Comparison of ENCODE assay signal across 16 cellular contexts in genomic region chr9:98864257-98865180, GRCh38. TPM values are rescaled to one million over a fixed set of nuclear protein-coding genes. Genes with fewer than 3 reads are reported as not detected.
DNase-seq lines count a peak whose midpoint lies in the region; ATAC-seq and TF ChIP-seq lines count a peak whose summit lies in the region.
"Had no signal": no experiment of that assay in that cellular context is flagged by ENCODE, and none has a peak within 500 bp of the region (broad histone marks: within the 10 kb centered on the region; RNA-seq: fewer than 3 reads in every experiment).

No MANE protein-coding gene starts in this region.

- H3K9me3 ChIP-seq in IMR-90 (ENCODE audit: control insufficient read depth, insufficient read depth, low read length) = peaks cover 3% of the 10 kb centered on the region
- no peaks in the 10 kb centered on the region for H3K9me3 ChIP-seq in muscle layer of colon (ENCODE audit: low read length)
- no peaks in the 10 kb centered on the region for H3K9me3 ChIP-seq in tibial nerve

- no peak overlapping the region for H2BK5ac ChIP-seq in IMR-90 (ENCODE audit: low read depth, low read length, poor library complexity, severe bottlenecking)

- H2BK15ac ChIP-seq in IMR-90 (ENCODE audit: low read depth, low read length) = peak overlapping the region; percentile 29; the same call in 1 of the 3 replicates

- no TSS peak for BruUV-seq in IMR-90 (replicated peaks; lab: Mats Ljungman, UMichigan)

- POLR2A ChIA-PET in IMR-90 (lab: Charles Lee; ENCODE audit: unreplicated experiment) = no interaction called here

- peak in 1 of 2 donors; percentile 11 for TF ChIP-seq EP300 in tibial nerve (IDR thresholded peaks at IDR 0.05)

- no peak overlapping the region for H2AK9ac ChIP-seq in IMR-90 (replicated peaks; ENCODE audit: low read depth, low read length, poor library complexity)

- H3K79me1 ChIP-seq in IMR-90 (ENCODE audit: low read depth in 1 of 2, low read length in 2 of 2) = no peaks in the 10 kb centered on the region

- H3K14ac ChIP-seq in IMR-90 (replicated peaks; ENCODE audit: low read depth, low read length) = peak overlapping the region; percentile 10; the same call in 1 of the 2 replicates

- peak overlapping the region in 1 of 2 experiments; percentile 49; a peak in 2 of 4 replicates for H4K8ac ChIP-seq in IMR-90 (ENCODE audit: low read depth in 2 of 2, low read length in 2 of 2)

- in situ Hi-C loops in IMR-90 (cut with MboI; ENCODE audit: low sequenced_read_pairs) = loop anchor here (25.0 kb wide), 1 partner anchor 973 kb away; no protein-coding TSS in a partner anchor

- no peaks in the 10 kb centered on the region for H4K20me1 ChIP-seq in IMR-90 (ENCODE audit: insufficient read depth, low read length)

- TF ChIP-seq POLR2A in IMR-90 (IDR thresholded peaks at IDR 0.05; ENCODE audit: low read depth, low read length) = no peak
- no peak for TF ChIP-seq POLR2A in tibial nerve (IDR thresholded peaks at IDR 0.05)

- H3K18ac ChIP-seq in IMR-90 (ENCODE audit: low read depth, low read length) = peak overlapping the region; percentile 15; the same call in 1 of the 2 replicates

- no peaks in the 10 kb centered on the region for H3K27me3 ChIP-seq in IMR-90 (ENCODE audit: control insufficient read depth, insufficient read depth, low read length)
- H3K27me3 ChIP-seq in muscle layer of colon (ENCODE audit: control insufficient read depth in 1 of 2, insufficient read depth in 2 of 2, low read length in 2 of 2) = no peaks in the 10 kb centered on the region
- no peaks in the 10 kb centered on the region for H3K27me3 ChIP-seq in tibial nerve

- no peak overlapping the region; the same call in 1 of the 2 replicates for H4K5ac ChIP-seq in IMR-90 (ENCODE audit: low read depth, low read length)

- H3K9ac ChIP-seq in IMR-90 (ENCODE audit: low read depth, low read length) (no peak overlapping the region), muscle layer of colon (ENCODE audit: low read length) (no peak overlapping the region)

- H3K4me2 ChIP-seq in IMR-90 (ENCODE audit: low read depth, low read length) = no peak overlapping the region

- TF ChIP-seq CTCF in IMR-90 (conservative IDR thresholded peaks at IDR 0.05; ENCODE audit: low read depth, low read length) (no peak), foreskin fibroblast (IDR thresholded peaks at IDR 0.05; ENCODE audit: low read depth, low read length) (no peak), tibial nerve (IDR thresholded peaks at IDR 0.05) (no peak)

- 91% methylated on average over 3 of the region's 9 CpGs; no CpG with 5 or more reads in 1 of the 2 experiments for WGBS in IMR-90 (ENCODE audit: extremely low coverage in 2 of 2, insufficient read length in 1 of 2), 2 experiments
- WGBS in tibial nerve, 2 donors = 69 to 74% methylated on average over 9 of the region's 9 CpGs

- no peak for ATAC-seq in IMR-90 (ENCODE audit: low read depth)
- ATAC-seq in GM18498 (IDR thresholded peaks at IDR 0.05; ENCODE audit: unreplicated experiment) = no peak
- ATAC-seq: foreskin keratinocyte had no signal

- H3K4me1 ChIP-seq in IMR-90 (ENCODE audit: control insufficient read depth, insufficient read depth, low read length) = peaks cover 21% of the 10 kb centered on the region
- H3K4me1 ChIP-seq in muscle layer of colon (ENCODE audit: insufficient read depth, low read length) = peaks cover 33% of the 10 kb centered on the region
- H3K4me1 ChIP-seq in tibial nerve = peaks cover 0 to 74% (median 16%) of the 10 kb centered on the region in 4 donors
- H3K4me1 ChIP-seq: foreskin keratinocyte had no signal

- peak overlapping the region; percentile 67 for H2BK120ac ChIP-seq in IMR-90 (ENCODE audit: low read depth, low read length)

- H3K9me1 ChIP-seq in IMR-90 (ENCODE audit: insufficient read depth, low read length) = peaks cover 18% of the 10 kb centered on the region

- no peak overlapping the region for H3K23ac ChIP-seq in IMR-90 (ENCODE audit: low read depth, low read length)

- DNase-seq in IMR-90 (peak; percentile 66), foreskin fibroblast (peak; percentile 58 to 75), tibial nerve (ENCODE audit: low spot score in 2 of 2) (peak; percentile 21 to 60), NCI-H1417 treated with DMSO at 0.1 percent for 48 hours (lab: John Stamatoyannopoulos, UW) (no peak), kidney glomerular epithelial cell (lab: John Stamatoyannopoulos, UW) (no peak), NOMO-1 (lab: John Stamatoyannopoulos, UW; ENCODE audit: unreplicated experiment in 2 of 2) (no peak)
- DNase-seq: activated CD4-positive, CD25-positive, alpha-beta regulatory T cell treated with anti-CD3 and anti-CD28 coated beads, Interleukin-2, amount 50 U/mL, for 72 hours; activated naive CD4-positive, alpha-beta T cell; DMS79; foreskin keratinocyte; H9; stimulated activated CD4-positive, alpha-beta T cell treated with anti-CD3 and anti-CD28 coated beads, Interleukin-2, amount 100 ng/mL, for 48 hours; T-helper 2 cell had no signal

- TF ChIP-seq RAD21 in IMR-90 (IDR thresholded peaks at IDR 0.05; ENCODE audit: low read length) = no peak

- H2BK20ac ChIP-seq in IMR-90 (ENCODE audit: low read depth, low read length) = peak overlapping the region; percentile 88

- intact Hi-C loops in IMR-90 (cut with micrococcal nuclease) = no loop called here

- H3K27ac ChIP-seq in IMR-90 (ENCODE audit: insufficient read depth, low read length) = peak overlapping the region; percentile 5; the same call in 1 of the 2 replicates
- peak overlapping the region; percentile 17 for H3K27ac ChIP-seq in muscle layer of colon (ENCODE audit: low read depth, low read length)
- peak overlapping the region in 1 of 4 donors; percentile 59 for H3K27ac ChIP-seq in tibial nerve
- H3K27ac ChIP-seq: foreskin keratinocyte, RWPE1 had no signal

- H4K91ac ChIP-seq in IMR-90 (ENCODE audit: insufficient read depth, low read depth, low read length) = peak overlapping the region; percentile 38; the same call in 1 of the 2 replicates

- no peak overlapping the region for H3K4me3 ChIP-seq in IMR-90 (ENCODE audit: insufficient read depth, low read depth, low read length)
- H3K4me3 ChIP-seq in foreskin fibroblast (ENCODE audit: low read depth in 1 of 2, low read length in 2 of 2) = no peak overlapping the region
- no peak overlapping the region for H3K4me3 ChIP-seq in muscle layer of colon (ENCODE audit: low read depth in 1 of 2, low read length in 2 of 2)
- H3K4me3 ChIP-seq in tibial nerve = no peak overlapping the region

- no peak overlapping the region for H3K56ac ChIP-seq in IMR-90 (ENCODE audit: extremely low read depth, insufficient read depth, low read length)

- peak overlapping the region; percentile 72 for H3K4ac ChIP-seq in IMR-90 (ENCODE audit: low read depth, low read length)

- no peak overlapping the region for H2AFZ ChIP-seq in IMR-90 (replicated peaks; ENCODE audit: low read length, poor library complexity)

- H3K36me3 ChIP-seq in IMR-90 (ENCODE audit: control insufficient read depth, insufficient read depth, low read length) = no peaks in the 10 kb centered on the region
- no peaks in the 10 kb centered on the region for H3K36me3 ChIP-seq in muscle layer of colon (ENCODE audit: insufficient read depth, low read length)
- H3K36me3 ChIP-seq in tibial nerve = no peaks in the 10 kb centered on the region

- CTCF ChIA-PET in IMR-90 (lab: Yijun Ruan, JAX) = interaction anchor here (0.6 to 1.9 kb wide), 4 partner anchors 16 to 546 kb away, joined by 3 to 5 read pairs (median 3); no protein-coding TSS in a partner anchor

- dilution Hi-C loops in IMR-90 (cut with HindIII; ENCODE audit: low sequenced_read_pairs, unreplicated experiment) = no loop called here

- peak overlapping the region; percentile 72; the same call in 1 of the 2 replicates for H2AK5ac ChIP-seq in IMR-90 (ENCODE audit: low read depth, low read length)

TF ChIP-seq in IMR-90, 13 proteins besides CTCF, POLR2A, EP300 and RAD21:
- TF ChIP-seq RFX5 (IDR thresholded peaks at IDR 0.05; ENCODE audit: low read depth, low read length) (no peak), CEBPB (IDR thresholded peaks at IDR 0.05; ENCODE audit: low read depth, low read length) (peak; percentile 73), RCOR1 (IDR thresholded peaks at IDR 0.05; ENCODE audit: insufficient replicate concordance, low read length) (no peak), CHD1 (IDR thresholded peaks at IDR 0.05; ENCODE audit: low read depth, low read length) (no peak), NFE2L2 (IDR thresholded peaks at IDR 0.05; ENCODE audit: low read depth, low read length) (no peak)

RNA-seq across cellular contexts. Expression of gene GALNT12, which starts 57.0 kb away (rescaled TPM):
- 2.5 TPM in 2 replicates for total RNA-seq in IMR-90 (2012; rRNA removed)
- polyA plus RNA-seq in IMR-90 (2012; rRNA removed) = 2.0 and 2.3 TPM in 2 replicates
- 1.8 and 4.3 TPM in 2 replicates for polyA plus RNA-seq in IMR-90 (2012; cell fraction: cytosol; rRNA removed)
- 2.1 and 6.0 TPM in 2 replicates for polyA plus RNA-seq in IMR-90 (2012; cell fraction: nucleus; rRNA removed; ENCODE audit: low replicate concordance)
- total RNA-seq in tibial nerve = 1 to 10 TPM; 1.8 to 6.0 (median 3.5) TPM

Comparison
In these comparisons a context has a peak if more than half of its experiments do, and no peak if none do; other contexts are left out.
1. DNase-seq: peak in IMR-90 (single experiment), foreskin fibroblast (2 of 2) and tibial nerve (2 of 2); none in NCI-H1417 treated with DMSO at 0.1 percent for 48 hours (single experiment), kidney glomerular epithelial cell (single experiment) and NOMO-1 (0 of 2).